In genomic region chr4:99088485-99089365, GRCh38 we compare ENCODE assay signal across 8 cellular contexts. TPM values are rescaled to one million over a fixed set of nuclear protein-coding genes. Genes with fewer than 3 reads are reported as not detected.
DNase-seq lines count a peak whose midpoint lies in the region; ATAC-seq, FAIRE-seq and TF ChIP-seq lines count a peak whose summit lies in the region.

TSS of gene ADH5 (minus strand) at chr4:99088788. CDS start at chr4:99088700, 88 bp downstream.

- H3K9me3 ChIP-seq in kidney (ENCODE audit: control insufficient read depth in 1 of 2, low read length in 2 of 2), result no peaks in the 10 kb centered on the region

- intact Hi-C loops in kidney (cut with DNase I), result no loop called here

- DNase-seq in AG09309 (ENCODE audit: low read depth), result peak; percentile 33
- peak; percentile 81 for DNase-seq in NCI-H345 (lab: John Stamatoyannopoulos, UW)
- peak; percentile 80 for DNase-seq in activated CD4-positive, alpha-beta T cell treated with anti-CD3 and anti-CD28 coated beads for 1 hour
- DNase-seq in cerebellum (ENCODE audit: low spot score), result peak; percentile 73
- peak; percentile 97 for DNase-seq in kidney
- DNase-seq in stimulated activated CD4-positive, alpha-beta T cell treated with anti-CD3 and anti-CD28 coated beads, Interleukin-15, amount 100 ng/mL, for 1 hour (ENCODE audit: low read depth in 1 of 2, low spot score in 1 of 2), result peak; percentile 81 to 85

- TF ChIP-seq CTCF in AG09309 (IDR thresholded peaks at IDR 0.05; ENCODE audit: control insufficient read depth, insufficient read depth, low read depth, low read length, missing control alignments) (no peak), kidney (IDR thresholded peaks at IDR 0.05; ENCODE audit: borderline replicate concordance, extremely low read depth, insufficient read depth) (no peak)

- ATAC-seq in GM19023 (IDR thresholded peaks at IDR 0.05; ENCODE audit: unreplicated experiment) (peak; percentile 97), HG03196 (IDR thresholded peaks at IDR 0.05; ENCODE audit: unreplicated experiment) (peak; percentile 92)

- peak within 1 kb of the TSS; percentile 94 to 96 for H3K27ac ChIP-seq in kidney (ENCODE audit: low read depth in 2 of 2, low read length in 2 of 2)

- peaks cover 8 to 11% of the 10 kb centered on the region in 2 donors for H3K36me3 ChIP-seq in kidney (ENCODE audit: control insufficient read depth in 1 of 2, insufficient read depth in 2 of 2, low read length in 2 of 2)

- H3K4me3 ChIP-seq in AG09309 (ENCODE audit: control insufficient read depth, low read depth, low read length) (peak within 1 kb of the TSS; percentile 67), kidney (ENCODE audit: low read length in 2 of 2) (peak within 1 kb of the TSS; percentile 98 to 100)

- H3K4me1 ChIP-seq in kidney (ENCODE audit: control insufficient read depth in 1 of 2, insufficient read depth in 1 of 2, low read depth in 1 of 2, low read length in 2 of 2), result peaks cover 0 to 5% of the 10 kb centered on the region in 2 donors

- no peak for FAIRE-seq in kidney (lab: Jason Lieb, UNC)

- peak within 1 kb of the TSS; percentile 95 to 97 for H3K9ac ChIP-seq in kidney (ENCODE audit: low read length in 2 of 2)

RNA-seq across cellular contexts. Expression of gene ADH5, which starts in this region (rescaled TPM):
- 85.4 TPM for total RNA-seq in cerebellum
- total RNA-seq in kidney, result 139 TPM
- 270 TPM for polyA plus RNA-seq in kidney (ENCODE audit: insufficient read depth, low read depth, low replicate concordance)

Comparison
In these comparisons a context has a peak if more than half of its experiments do, and no peak if none do; other contexts are left out.
1. Peak in every context shown above with its lines: DNase-seq, ATAC-seq, H3K4me3 ChIP-seq and H3K27ac ChIP-seq.
2. DNase-seq: peak in every context shown above with its lines; median percentile 97 in kidney; 83 in stimulated activated CD4-positive, alpha-beta T cell treated with anti-CD3 and anti-CD28 coated beads, Interleukin-15, amount 100 ng/mL, for 1 hour; 81 in NCI-H345; 80 in activated CD4-positive, alpha-beta T cell treated with anti-CD3 and anti-CD28 coated beads for 1 hour; 73 in cerebellum; 33 in AG09309.